In genomic region chrX:39741904-39742303, GRCh38 we compare ENCODE assay signal across 6 cellular contexts.
"Had no signal": no experiment of that assay in that cellular context is flagged by ENCODE, and none has a peak within 500 bp of the region (broad histone marks: within the 10 kb centered on the region; RNA-seq: fewer than 3 reads in every experiment).

No MANE protein-coding gene starts in this region.

- ATAC-seq: GM12878 had no signal

- H3K4me3 ChIP-seq: GM12878 had no signal

- DNase-seq: GDM1, GF-D8 had no signal

- FAIRE-seq: G401.6, GM12878, GM12891, GM12892 had no signal
